In genomic region chr5:132872788-132873118, GRCh38 we compare ENCODE assay signal across 20 cellular contexts. TPM values are rescaled to one million over a fixed set of nuclear protein-coding genes. Genes with fewer than 3 reads are reported as not detected.
DNase-seq lines count a peak whose midpoint lies in the region; ATAC-seq and TF ChIP-seq lines count a peak whose summit lies in the region.
"Had no signal": no experiment of that assay in that cellular context is flagged by ENCODE, and none has a peak within 500 bp of the region (broad histone marks: within the 10 kb centered on the region; RNA-seq: fewer than 3 reads in every experiment).

No MANE protein-coding gene starts in this region.

- H3K27me3 Mint-ChIP-seq in brain (peaks cover under 1% of the 10 kb centered on the region), type B pancreatic cell (no peaks in the 10 kb centered on the region)
- H3K27me3 Mint-ChIP-seq: stimulated activated naive CD8-positive, alpha-beta T cell treated with anti-CD3 and anti-CD28 coated beads, Interleukin-15, amount 100 ng/mL, for 72 hours had no signal

- TF ChIP-seq CTCF in heart right ventricle (IDR thresholded peaks at IDR 0.05) (no peak), brain (conservative IDR thresholded peaks at IDR 0.05) (no peak), type B pancreatic cell (conservative IDR thresholded peaks at IDR 0.05) (no peak)

- intact Hi-C loops in heart right ventricle (cut with DNase I), result no loop called here
- intact Hi-C loops in Right ventricle myocardium inferior (cut with DNase I), result no loop called here

- ATAC-seq in heart right ventricle (peak in 2 of 8 donors; percentile 6 to 29), Right ventricle myocardium inferior (no peak)
- ATAC-seq: stimulated activated naive CD8-positive, alpha-beta T cell treated with anti-CD3 and anti-CD28 coated beads, Interleukin-15, amount 100 ng/mL, for 72 hours had no signal

- H3K27me3 ChIP-seq in heart right ventricle (no peaks in the 10 kb centered on the region), mucosa of rectum (ENCODE audit: control insufficient read depth in 2 of 2, insufficient read depth in 2 of 2, low read length in 2 of 2) (no peaks in the 10 kb centered on the region)

- H3K4me1 ChIP-seq in heart right ventricle (peaks cover 0 to 63% (median 28%) of the 10 kb centered on the region in 9 donors), mucosa of rectum (ENCODE audit: control insufficient read depth in 2 of 2, insufficient read depth in 2 of 2, low read length in 2 of 2) (peaks cover 0 to 26% of the 10 kb centered on the region in 2 donors)

- H3K27ac Mint-ChIP-seq in brain, result peak overlapping the region; percentile 11 to 84 (median 34)
- peak overlapping the region; percentile 86 for H3K27ac Mint-ChIP-seq in type B pancreatic cell
- H3K27ac Mint-ChIP-seq: activated T-helper 2 cell treated with anti-CD3 and anti-CD28 coated beads, Interferon-gamma antibody, Interleukin-2, Interleukin-4, amounts not matched to agents 10 μg/mL and 5 μg/mL and 100 μg/mL, durations not matched to agents 14 hours and 24 hours and 36 hours had no signal

- H3K4me3 Mint-ChIP-seq in brain, result peak overlapping the region in 1 of 5 experiments; percentile 18
- H3K4me3 Mint-ChIP-seq in type B pancreatic cell, result no peak overlapping the region
- H3K4me3 Mint-ChIP-seq: stimulated activated naive CD8-positive, alpha-beta T cell treated with anti-CD3 and anti-CD28 coated beads, Interleukin-15, amount 100 ng/mL, for 72 hours had no signal

- H3K9me3 ChIP-seq in heart right ventricle, result no peaks in the 10 kb centered on the region
- H3K9me3 ChIP-seq in mucosa of rectum (ENCODE audit: control insufficient read depth in 2 of 2, low read length in 2 of 2), result no peaks in the 10 kb centered on the region

- H3K4me3 ChIP-seq in heart right ventricle, result no peak overlapping the region
- no peak overlapping the region for H3K4me3 ChIP-seq in mucosa of rectum (ENCODE audit: low read length in 2 of 2)

- H3K36me3 Mint-ChIP-seq in brain, result peaks cover 26% of the 10 kb centered on the region
- H3K36me3 Mint-ChIP-seq in type B pancreatic cell, result peaks cover 14% of the 10 kb centered on the region

- H3K9me3 Mint-ChIP-seq in brain, result no peaks in the 10 kb centered on the region
- no peaks in the 10 kb centered on the region for H3K9me3 Mint-ChIP-seq in type B pancreatic cell
- H3K9me3 Mint-ChIP-seq: activated T-helper 2 cell treated with anti-CD3 and anti-CD28 coated beads, Interferon-gamma antibody, Interleukin-2, Interleukin-4, amounts not matched to agents 10 μg/mL and 5 μg/mL and 100 μg/mL, durations not matched to agents 14 hours and 24 hours and 36 hours; stimulated activated naive CD8-positive, alpha-beta T cell treated with anti-CD3 and anti-CD28 coated beads, Interleukin-15, amount 100 ng/mL, for 72 hours had no signal

- peak overlapping the region in 8 of 10 donors; percentile 38 to 77 (median 55) for H3K27ac ChIP-seq in heart right ventricle
- H3K27ac ChIP-seq in mucosa of rectum (ENCODE audit: low read depth in 2 of 2, low read length in 2 of 2), result peak overlapping the region; percentile 40 to 62
- H3K27ac ChIP-seq: HL-60, WERI-Rb-1 had no signal

- DNase-seq in heart right ventricle, result no peak
- DNase-seq in Right ventricle myocardium inferior (ENCODE audit: missing footprints), result no peak
- no peak for DNase-seq in type B pancreatic cell (ENCODE audit: extremely low spot score, unreplicated experiment)
- DNase-seq in activated T-cell treated with anti-CD3 and anti-CD28 coated beads for 4 hours, result no peak
- no peak for DNase-seq in stimulated activated CD4-positive, alpha-beta T cell treated with anti-CD3 and anti-CD28 coated beads, Interleukin-15, amount 100 ng/mL, for 24 hours
- no peak for DNase-seq in NCI-H1048 (lab: John Stamatoyannopoulos, UW)
- DNase-seq: aorta; dermis blood vessel endothelial cell; glutamatergic neuron; KG1; NCI-H1092 treated with DMSO at 0.1 percent for 48 hours; stimulated activated CD4-positive, alpha-beta T cell treated with anti-CD3 and anti-CD28 coated beads, Interleukin-12 subunit alpha, Interleukin-12 subunit beta, amount 100 ng/mL, for 4 hours; stimulated activated naive CD8-positive, alpha-beta T cell treated with anti-CD3 and anti-CD28 coated beads, Interleukin-15, amount 100 ng/mL, for 72 hours; T-helper 1 cell; WERI-Rb-1 had no signal

- WGBS in heart right ventricle, 2 donors, result 88 to 91% methylated on average over 1 of the region's 1 CpG

- H3K9ac ChIP-seq in mucosa of rectum (ENCODE audit: low read depth in 1 of 2, low read length in 2 of 2), result no peak overlapping the region

- H3K36me3 ChIP-seq in heart right ventricle (peaks cover 0 to 96% (median 10%) of the 10 kb centered on the region in 9 donors), mucosa of rectum (ENCODE audit: control insufficient read depth in 2 of 2, insufficient read depth in 2 of 2, low read length in 2 of 2) (peaks cover 32 to 34% of the 10 kb centered on the region in 2 donors)

- peaks cover 24% of the 10 kb centered on the region for H3K4me1 Mint-ChIP-seq in brain
- peaks cover 25% of the 10 kb centered on the region for H3K4me1 Mint-ChIP-seq in type B pancreatic cell (ENCODE audit: unreplicated experiment)

RNA-seq across cellular contexts. Expression of gene LEAP2, which starts 0.7 kb away (rescaled TPM):
- total RNA-seq in heart right ventricle, result 1 to 10 TPM in 5 of 10 donors, under 1 TPM in 5; 0.49 to 1.6 (median 0.92) TPM
- polyA plus RNA-seq in heart right ventricle, result 1 to 10 TPM in 1 of 2 donors, under 1 TPM in 1; 0.62 to 3.9 TPM
- 1.1 TPM for total RNA-seq in Right ventricle myocardium inferior
- not detected for polyA plus RNA-seq in brain (ENCODE audit: insufficient read depth, low read depth, low replicate concordance)
- 2.5 and 2.9 TPM in 2 replicates for total RNA-seq in type B pancreatic cell (ENCODE audit: low replicate concordance)

RNA-seq across cellular contexts. Expression of gene UQCRQ, which starts 6.3 kb away (rescaled TPM):
- total RNA-seq in heart right ventricle (1,000 to 10,000 TPM; 1,190 to 1,962 (median 1,754) TPM), Right ventricle myocardium inferior (1,774 TPM), type B pancreatic cell (ENCODE audit: low replicate concordance) (445 and 544 TPM in 2 replicates)
- polyA plus RNA-seq in heart right ventricle (1,000 to 10,000 TPM in 1 of 2 donors, 100 to 1,000 TPM in 1; 824 to 1,591 TPM), brain (ENCODE audit: insufficient read depth, low read depth, low replicate concordance) (303 TPM)

RNA-seq across cellular contexts. Expression of gene GDF9, which starts 6.5 kb away (rescaled TPM):
- total RNA-seq in heart right ventricle (under 1 TPM; 0.18 to 0.82 (median 0.43) TPM), Right ventricle myocardium inferior (0.24 TPM), type B pancreatic cell (ENCODE audit: low replicate concordance) (1.4 and 1.5 TPM in 2 replicates)
- polyA plus RNA-seq in heart right ventricle (under 1 TPM in 1 of 2 donors, not detected in 1; 0.10 TPM), brain (ENCODE audit: insufficient read depth, low read depth, low replicate concordance) (0.48 TPM)
- total RNA-seq: activated T-helper 2 cell treated with anti-CD3 and anti-CD28 coated beads, Interferon-gamma antibody, Interleukin-2, Interleukin-4, amounts not matched to agents 10 μg/mL and 5 μg/mL and 100 μg/mL, durations not matched to agents 14 hours and 24 hours and 36 hours; dermis blood vessel endothelial cell had no signal

RNA-seq across cellular contexts. Expression of gene SHROOM1, which starts 42.3 kb away (rescaled TPM):
- total RNA-seq in heart right ventricle, result 1 to 10 TPM; 3.2 to 6.4 (median 4.1) TPM
- polyA plus RNA-seq in heart right ventricle, result 10 to 100 TPM in 1 of 2 donors, 1 to 10 TPM in 1; 3.5 to 10.8 TPM
- 5.0 TPM for total RNA-seq in Right ventricle myocardium inferior
- polyA plus RNA-seq in brain (ENCODE audit: insufficient read depth, low read depth, low replicate concordance), result 14.5 TPM
- 7.2 and 7.6 TPM in 2 replicates for total RNA-seq in type B pancreatic cell (ENCODE audit: low replicate concordance)

RNA-seq across cellular contexts. Expression of gene SOWAHA, which starts 59.7 kb away (rescaled TPM):
- under 1 TPM in 4 of 10 donors, not detected in 6; 0.08 to 0.19 (median 0.13) TPM for total RNA-seq in heart right ventricle
- polyA plus RNA-seq in heart right ventricle, result under 1 TPM in 1 of 2 donors, not detected in 1; 0.07 TPM
- 0.27 TPM for total RNA-seq in Right ventricle myocardium inferior
- polyA plus RNA-seq in brain (ENCODE audit: insufficient read depth, low read depth, low replicate concordance), result 9.5 TPM
- total RNA-seq in type B pancreatic cell (ENCODE audit: low replicate concordance), result 2.5 and 4.4 TPM in 2 replicates
- total RNA-seq: dermis blood vessel endothelial cell, posterior vena cava had no signal
